9 cellular contexts compared by ENCODE assay signal in genomic region chr1:198656500-198656932, GRCh38. TPM values are rescaled to one million over a fixed set of nuclear protein-coding genes. Genes with fewer than 3 reads are reported as not detected.
DNase-seq lines count a peak whose midpoint lies in the region; ATAC-seq, FAIRE-seq and TF ChIP-seq lines count a peak whose summit lies in the region.
"Had no signal": no experiment of that assay in that cellular context is flagged by ENCODE, and none has a peak within 500 bp of the region (broad histone marks: within the 10 kb centered on the region; RNA-seq: fewer than 3 reads in every experiment).

No MANE protein-coding gene starts in this region.

- peak; percentile 67 for FAIRE-seq in GM12892 (lab: Jason Lieb, UNC)

- WGBS in hepatocyte (ENCODE audit: low lambda C conversion rate, missing lambda C conversion rate): 39% methylated on average over 4 of the region's 4 CpGs
- WGBS in ovary, 3 donors: 89 to 93% (median 92%) methylated on average over 4 of the region's 4 CpGs

- H3K9me3 ChIP-seq in hepatocyte (ENCODE audit: low read depth) (no peaks in the 10 kb centered on the region), ovary (no peaks in the 10 kb centered on the region)

- no peak overlapping the region for H2AFZ ChIP-seq in hepatocyte

- TF ChIP-seq EP300 in ovary (IDR thresholded peaks at IDR 0.05): no peak

- H3K4me3 ChIP-seq in hepatocyte (no peak overlapping the region), ovary (no peak overlapping the region)

- TF ChIP-seq POLR2A in GM12892 (IDR thresholded peaks at IDR 0.05; ENCODE audit: low read depth, low read length) (no peak), ovary (IDR thresholded peaks at IDR 0.05) (no peak)

- ATAC-seq in GM18858 (IDR thresholded peaks at IDR 0.05; ENCODE audit: unreplicated experiment): no peak

- H3K4me1 ChIP-seq in hepatocyte (ENCODE audit: insufficient read depth) (peaks cover 12% of the 10 kb centered on the region), ovary (ENCODE audit: insufficient read depth) (no peaks in the 10 kb centered on the region)

- H3K9me2 ChIP-seq in hepatocyte (replicated peaks; ENCODE audit: insufficient read depth): no peaks in the 10 kb centered on the region

- TF ChIP-seq CTCF in hepatocyte (IDR thresholded peaks at IDR 0.05; ENCODE audit: poor library complexity) (no peak), ovary (IDR thresholded peaks at IDR 0.05) (no peak)

- no peaks in the 10 kb centered on the region for H4K20me1 ChIP-seq in hepatocyte (ENCODE audit: insufficient read depth, poor library complexity, severe bottlenecking)

- H3K79me2 ChIP-seq in hepatocyte: no peaks in the 10 kb centered on the region

- intact Hi-C loops in ovary (cut with DNase I): no loop called here

- H3K27me3 ChIP-seq in hepatocyte (no peaks in the 10 kb centered on the region), ovary (no peaks in the 10 kb centered on the region)

- in situ Hi-C loops in KBM-7 (cut with MboI; ENCODE audit: low pct_unique_long_range_greater_than_20kb, low sequenced_read_pairs): no loop called here

- DNase-seq in GM12892 (ENCODE audit: insufficient read length): no peak
- peak; percentile 90 for DNase-seq in KBM-7
- peak; percentile 65 to 83 for DNase-seq in activated CD8-positive, alpha-beta memory T cell treated with anti-CD3 and anti-CD28 coated beads for 1 hour (ENCODE audit: extremely low read depth in 1 of 2, low read depth in 1 of 2)
- peak; percentile 17 for DNase-seq in hepatocyte (ENCODE audit: low spot score)
- peak; percentile 86 for DNase-seq in stimulated activated CD8-positive, alpha-beta memory T cell treated with anti-CD3 and anti-CD28 coated beads, Interleukin-4, amount 100 ng/mL, for 48 hours
- no peak for DNase-seq in hippocampal formation (lab: John Stamatoyannopoulos, UW)
- no peak for DNase-seq in ovary

- H3K36me3 ChIP-seq in hepatocyte (replicated peaks; ENCODE audit: insufficient read depth, low read depth) (no peaks in the 10 kb centered on the region), ovary (no peaks in the 10 kb centered on the region)

- H3K27ac ChIP-seq in hepatocyte (peak overlapping the region; percentile 56), ovary (no peak overlapping the region)

- H3K4me2 ChIP-seq in hepatocyte: no peak overlapping the region

RNA-seq across cellular contexts. Expression of gene PTPRC, which starts 17.7 kb away (rescaled TPM):
- 102 TPM for polyA plus RNA-seq in GM12892 (2012; ENCODE audit: missing spikeins)
- total RNA-seq in hepatocyte (0.44 and 0.87 TPM in 2 replicates), ovary (10 to 100 TPM in 1 of 7 donors, 1 to 10 TPM in 6; 4.5 to 17.5 (median 6.9) TPM)
- polyA plus RNA-seq in hepatocyte (0.11 TPM in 1 of 2 replicates, not detected in the other), ovary (10 to 100 TPM in 1 of 2 donors, 1 to 10 TPM in 1; 1.9 to 16.4 TPM)
- total RNA-seq: epithelial cell of proximal tubule had no signal

Comparison
In these comparisons a context has a peak if more than half of its experiments do, and no peak if none do; other contexts are left out.
1. DNase-seq: peak in KBM-7 (single experiment), activated CD8-positive, alpha-beta memory T cell treated with anti-CD3 and anti-CD28 coated beads for 1 hour (2 of 2), hepatocyte (single experiment) and stimulated activated CD8-positive, alpha-beta memory T cell treated with anti-CD3 and anti-CD28 coated beads, Interleukin-4, amount 100 ng/mL, for 48 hours (single experiment); none in GM12892 (single experiment), hippocampal formation (0 of 2) and ovary (0 of 5).